Comparison of ENCODE assay signal across 35 cellular contexts in the genomic region with DNA sequence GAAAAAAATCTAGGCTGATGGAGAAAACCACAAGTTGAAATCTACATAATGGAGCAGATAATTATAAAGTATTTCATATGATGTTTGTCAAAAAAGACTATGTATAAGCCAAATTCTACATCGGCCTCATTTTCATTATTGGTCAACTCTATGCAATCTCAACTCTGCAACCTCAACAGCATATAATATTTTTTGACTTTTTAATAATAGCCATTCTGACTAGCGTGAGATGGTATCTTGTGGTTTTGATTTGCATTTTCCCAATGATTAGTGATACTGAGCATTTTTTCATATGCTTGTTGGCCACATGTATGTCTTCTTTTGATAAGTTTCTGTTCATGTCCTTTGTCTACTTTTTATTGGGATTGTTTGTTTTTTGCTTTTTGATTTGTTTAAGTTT.
"Had no signal": no experiment of that assay in that cellular context is flagged by ENCODE, and none has a peak within 500 bp of the region (broad histone marks: within the 10 kb centered on the region; RNA-seq: fewer than 3 reads in every experiment).

No MANE protein-coding gene starts in this region.

- H3K27me3 ChIP-seq: MG63 had no signal

- H3K9me3 ChIP-seq: MG63 had no signal

- H3K36me3 ChIP-seq: MG63 had no signal

- H3K4me3 ChIP-seq: MG63 had no signal

- DNase-seq: MG63, MM.1S, MV-4-11, NCI-H1048, NCI-H1092, NCI-H1092 treated with DMSO at 0.1 percent for 48 hours, NCI-H1105, NCI-H1105 treated with DMSO at 0.1 percent for 48 hours, NCI-H1417, NCI-H1417 treated with DMSO at 0.1 percent for 48 hours, NCI-H1436, NCI-H1436 treated with DMSO at 0.1 percent for 48 hours, NCI-H146, NCI-H1694, NCI-H1694 treated with DMSO at 0.1 percent for 48 hours, NCI-H187, NCI-H187 treated with DMSO at 0.1 percent for 48 hours, NCI-H1930, NCI-H2029, NCI-H2029 treated with DMSO at 0.1 percent for 48 hours, NCI-H2081, NCI-H2081 treated with DMSO at 0.1 percent for 48 hours, NCI-H2107, NCI-H2171, NCI-H2171 treated with DMSO at 0.1 percent for 48 hours, NCI-H2227 treated with DMSO at 0.1 percent for 48 hours, NCI-H226, NCI-H345, NCI-H446, NCI-H446 treated with DMSO at 0.1 percent for 48 hours, NCI-H510A, NCI-H510A treated with DMSO at 0.1 percent for 48 hours, NCI-H524, NCI-H524 treated with DMSO at 0.1 percent for 48 hours, NCI-H526 had no signal
